In the genomic region with DNA sequence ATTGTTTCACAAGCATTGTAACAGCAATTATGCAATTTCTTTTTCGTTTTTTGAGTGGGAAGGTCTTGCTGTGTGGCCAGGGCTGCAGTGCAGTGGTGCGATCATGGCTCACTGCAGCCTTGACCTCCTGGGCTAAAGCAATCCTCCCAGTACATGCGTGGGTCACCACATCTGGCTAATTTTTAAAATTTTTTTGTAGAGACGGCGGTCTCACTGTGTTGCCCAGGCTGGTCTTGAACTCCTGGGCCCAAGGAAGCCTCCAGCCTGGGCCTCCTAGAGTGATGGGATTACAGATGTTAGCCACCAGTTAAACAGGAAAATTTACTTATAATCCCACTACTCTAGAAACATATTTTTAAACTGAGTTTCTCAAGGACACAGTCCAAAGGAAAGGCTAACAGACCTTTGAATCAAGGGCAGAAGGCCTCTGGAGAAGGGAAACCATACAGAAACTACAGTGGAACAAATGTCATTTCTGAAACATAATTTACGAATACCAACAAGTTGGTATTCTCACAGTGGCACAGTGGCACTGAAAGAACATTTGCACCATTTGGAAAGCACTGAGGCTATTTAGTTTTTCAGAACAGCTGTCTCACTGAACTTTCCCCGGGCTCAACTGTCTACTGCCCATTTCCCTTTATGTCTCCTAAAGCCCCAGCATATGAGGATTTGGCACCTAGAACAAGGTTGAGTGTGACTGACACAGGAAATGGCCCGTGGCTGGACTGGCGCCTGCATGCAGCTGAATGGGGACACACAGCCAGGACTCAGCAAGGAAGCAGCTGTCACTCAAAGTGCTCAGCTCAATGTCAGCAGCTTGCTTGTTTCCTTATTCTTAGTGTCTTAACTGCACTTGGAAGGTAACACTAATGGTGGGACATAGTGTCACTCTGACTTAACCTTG, we compare ENCODE assay signal across 9 cellular contexts. TPM values are rescaled to one million over a fixed set of nuclear protein-coding genes. Genes with fewer than 3 reads are reported as not detected.
DNase-seq lines count a peak whose midpoint lies in the region; ATAC-seq and TF ChIP-seq lines count a peak whose summit lies in the region.
"Had no signal": no experiment of that assay in that cellular context is flagged by ENCODE, and none has a peak within 500 bp of the region (broad histone marks: within the 10 kb centered on the region; RNA-seq: fewer than 3 reads in every experiment).

No MANE protein-coding gene starts in this region.

- H3K4me3 Mint-ChIP-seq in activated T-cell treated with anti-CD3 and anti-CD28 coated beads, Interleukin-2, amount 50 U/mL, for 4 hours = peak overlapping the region; percentile 46

- no peak for ATAC-seq in activated T-cell treated with anti-CD3 and anti-CD28 coated beads, Interleukin-2, amount 50 U/mL, for 4 hours
- ATAC-seq in upper lobe of left lung (ENCODE audit: low FRiP score in 2 of 2) = no peak
- no peak for ATAC-seq in sciatic nerve
- no peak for ATAC-seq in HG03139 (IDR thresholded peaks at IDR 0.05; ENCODE audit: unreplicated experiment)
- ATAC-seq: pancreas had no signal

- H3K36me3 ChIP-seq in right atrium auricular region = no peaks in the 10 kb centered on the region
- H3K36me3 ChIP-seq in upper lobe of left lung = no peaks in the 10 kb centered on the region
- H3K36me3 ChIP-seq: pancreas had no signal

- H3K27me3 Mint-ChIP-seq in activated T-cell treated with anti-CD3 and anti-CD28 coated beads, Interleukin-2, amount 50 U/mL, for 4 hours (ENCODE audit: low read depth) = no peaks in the 10 kb centered on the region

- H3K4me3 ChIP-seq in right atrium auricular region = no peak overlapping the region
- H3K4me3 ChIP-seq in upper lobe of left lung = no peak overlapping the region
- H3K4me3 ChIP-seq: pancreas had no signal

- no peak for TF ChIP-seq CTCF in right atrium auricular region (IDR thresholded peaks at IDR 0.05)
- no peak for TF ChIP-seq CTCF in upper lobe of left lung (IDR thresholded peaks at IDR 0.05)

- H3K27me3 ChIP-seq in right atrium auricular region (no peaks in the 10 kb centered on the region), upper lobe of left lung (no peaks in the 10 kb centered on the region)
- H3K27me3 ChIP-seq: pancreas had no signal

- peak overlapping the region; percentile 97 to 99 for H3K27ac ChIP-seq in right atrium auricular region
- peak overlapping the region; percentile 8 to 97 (median 51) for H3K27ac ChIP-seq in upper lobe of left lung

- WGBS in upper lobe of left lung, 2 donors = 42 to 52% methylated on average over 8 to 9 of the region's 9 CpGs

- no peaks in the 10 kb centered on the region for H3K36me3 Mint-ChIP-seq in activated T-cell treated with anti-CD3 and anti-CD28 coated beads, Interleukin-2, amount 50 U/mL, for 4 hours (ENCODE audit: insufficient read depth)

- no peak for TF ChIP-seq POLR2A in upper lobe of left lung (IDR thresholded peaks at IDR 0.05)

- peaks cover 38% of the 10 kb centered on the region for H3K4me1 Mint-ChIP-seq in activated T-cell treated with anti-CD3 and anti-CD28 coated beads, Interleukin-2, amount 50 U/mL, for 4 hours (ENCODE audit: low read depth)

- no peaks in the 10 kb centered on the region for H3K9me3 Mint-ChIP-seq in activated T-cell treated with anti-CD3 and anti-CD28 coated beads, Interleukin-2, amount 50 U/mL, for 4 hours

- no peak for TF ChIP-seq EP300 in upper lobe of left lung (IDR thresholded peaks at IDR 0.05)

- peaks cover 0 to 26% of the 10 kb centered on the region in 2 donors for H3K4me1 ChIP-seq in right atrium auricular region
- H3K4me1 ChIP-seq in upper lobe of left lung = peaks cover 25 to 32% (median 31%) of the 10 kb centered on the region in 4 donors

- intact Hi-C loops in sciatic nerve (cut with DNase I) = no loop called here

- H3K9me3 ChIP-seq in right atrium auricular region (no peaks in the 10 kb centered on the region), upper lobe of left lung (no peaks in the 10 kb centered on the region)
- H3K9me3 ChIP-seq: pancreas had no signal

- no peak for DNase-seq in activated T-cell treated with anti-CD3 and anti-CD28 coated beads, Interleukin-2, amount 50 U/mL, for 4 hours
- DNase-seq in activated T-cell treated with anti-CD3 and anti-CD28 coated beads for 4 hours (no peak), SHP77 treated with DMSO at 0.1 percent for 48 hours (lab: John Stamatoyannopoulos, UW) (peak; percentile 66), right atrium auricular region (ENCODE audit: low spot score) (no peak), upper lobe of left lung (peak; percentile 22 to 74), iPS-NIHi7 (ENCODE audit: extremely low spot score) (no peak), sciatic nerve (ENCODE audit: low spot score) (no peak)

RNA-seq across cellular contexts. Expression of a gene that starts 2.8 kb away (rescaled TPM):
- total RNA-seq in activated T-cell treated with anti-CD3 and anti-CD28 coated beads, Interleukin-2, amount 50 U/mL, for 4 hours = 100 to 1,000 TPM; 133 to 167 (median 134) TPM
- total RNA-seq in right atrium auricular region (100 to 1,000 TPM; 534 to 672 TPM), upper lobe of left lung (100 to 1,000 TPM; 161 to 490 (median 396) TPM), sciatic nerve (320 TPM)

RNA-seq across cellular contexts. Expression of a gene that starts 52.1 kb away (rescaled TPM):
- total RNA-seq in activated T-cell treated with anti-CD3 and anti-CD28 coated beads, Interleukin-2, amount 50 U/mL, for 4 hours = 1 to 10 TPM; 2.9 to 6.4 (median 3.9) TPM
- total RNA-seq in right atrium auricular region (10 to 100 TPM; 50.3 to 76.2 TPM), upper lobe of left lung (100 to 1,000 TPM in 1 of 6 donors, 10 to 100 TPM in 5; 34.7 to 151 (median 44.4) TPM), sciatic nerve (46.5 TPM)

Comparison
In these comparisons a context has a peak if more than half of its experiments do, and no peak if none do; other contexts are left out.
1. DNase-seq: peak in SHP77 treated with DMSO at 0.1 percent for 48 hours (single experiment) and upper lobe of left lung (2 of 2); none in activated T-cell treated with anti-CD3 and anti-CD28 coated beads, Interleukin-2, amount 50 U/mL, for 4 hours (single experiment), activated T-cell treated with anti-CD3 and anti-CD28 coated beads for 4 hours (single experiment), right atrium auricular region (single experiment), iPS-NIHi7 (single experiment) and sciatic nerve (single experiment).